In the genomic region with DNA sequence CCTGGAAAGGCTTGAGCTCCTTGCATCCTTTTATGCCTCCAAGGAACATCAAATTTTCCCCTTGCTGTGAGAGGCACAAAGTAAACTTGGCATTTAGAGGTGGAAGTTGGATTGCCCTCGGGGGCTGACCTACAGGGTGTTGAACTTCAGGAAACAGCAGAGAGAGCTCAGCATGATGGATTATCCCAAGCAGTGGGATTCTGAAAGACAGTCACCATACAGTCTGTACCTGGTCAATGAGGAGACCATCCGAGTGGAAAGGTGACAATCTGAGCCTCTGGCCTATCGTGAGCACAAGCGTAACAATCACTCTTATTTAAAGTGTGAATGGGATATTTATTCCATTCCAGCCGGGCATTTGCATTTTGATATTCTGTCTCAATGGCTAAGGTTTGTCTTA, we compare ENCODE assay signal across 19 cellular contexts.
"Had no signal": no experiment of that assay in that cellular context is flagged by ENCODE, and none has a peak within 500 bp of the region (broad histone marks: within the 10 kb centered on the region; RNA-seq: fewer than 3 reads in every experiment).

No MANE protein-coding gene starts in this region.

- H3K36me3 ChIP-seq: lower lobe of right lung, ovary, sigmoid colon, suprapubic skin, transverse colon, upper lobe of right lung, uterus had no signal

- H3K27ac ChIP-seq: lower lobe of right lung, ovary, psoas muscle, sigmoid colon, suprapubic skin, transverse colon, upper lobe of right lung, uterus had no signal

- H3K27ac Mint-ChIP-seq: effector memory CD8-positive, alpha-beta T cell; natural killer cell; stimulated activated naive CD8-positive, alpha-beta T cell treated with anti-CD3 and anti-CD28 coated beads, Interleukin-15, amount 100 ng/mL, for 72 hours had no signal

- H3K4me1 ChIP-seq: lower lobe of right lung, psoas muscle, sigmoid colon, suprapubic skin, transverse colon, upper lobe of right lung, uterus had no signal

- H3K9me3 ChIP-seq: ovary, psoas muscle, upper lobe of right lung had no signal

- H3K4me3 Mint-ChIP-seq: effector memory CD8-positive, alpha-beta T cell; natural killer cell; stimulated activated naive CD8-positive, alpha-beta T cell treated with anti-CD3 and anti-CD28 coated beads, Interleukin-15, amount 100 ng/mL, for 72 hours had no signal

- ATAC-seq: effector memory CD8-positive, alpha-beta T cell; left ventricle myocardium superior; lower lobe of right lung; natural killer cell; psoas muscle; right cardiac atrium; stimulated activated naive CD8-positive, alpha-beta T cell treated with anti-CD3 and anti-CD28 coated beads, Interleukin-15, amount 100 ng/mL, for 72 hours; upper lobe of right lung had no signal

- H3K36me3 Mint-ChIP-seq: natural killer cell had no signal

- H3K27me3 ChIP-seq: ovary, sigmoid colon, suprapubic skin, transverse colon, upper lobe of right lung, uterus had no signal

- H3K4me1 Mint-ChIP-seq: natural killer cell; stimulated activated naive CD8-positive, alpha-beta T cell treated with anti-CD3 and anti-CD28 coated beads, Interleukin-15, amount 100 ng/mL, for 72 hours had no signal

- DNase-seq: cortex of kidney; effector memory CD8-positive, alpha-beta T cell; left ventricle myocardium superior; lower lobe of right lung; natural killer cell; nucleus accumbens; ovary; posterior cingulate gyrus; psoas muscle; right cardiac atrium; sigmoid colon; stimulated activated CD4-positive, alpha-beta T cell treated with anti-CD3 and anti-CD28 coated beads, Interleukin-15, amount 100 ng/mL, for 24 hours; stimulated activated CD4-positive, alpha-beta T cell treated with anti-CD3 and anti-CD28 coated beads, Interleukin-2, amount 100 ng/mL, for 48 hours; stimulated activated naive CD4-positive, alpha-beta T cell; stimulated activated naive CD8-positive, alpha-beta T cell treated with anti-CD3 and anti-CD28 coated beads, Interleukin-15, amount 100 ng/mL, for 72 hours; transverse colon; upper lobe of right lung; uterus had no signal

- H3K4me3 ChIP-seq: lower lobe of right lung, ovary, psoas muscle, sigmoid colon, suprapubic skin, transverse colon, upper lobe of right lung, uterus had no signal

- H3K27me3 Mint-ChIP-seq: stimulated activated naive CD8-positive, alpha-beta T cell treated with anti-CD3 and anti-CD28 coated beads, Interleukin-15, amount 100 ng/mL, for 72 hours had no signal
